In genomic region chr13:80664930-80665329, GRCh38 we compare ENCODE assay signal across 22 cellular contexts.
DNase-seq lines count a peak whose midpoint lies in the region; ATAC-seq and TF ChIP-seq lines count a peak whose summit lies in the region.
"Had no signal": no experiment of that assay in that cellular context is flagged by ENCODE, and none has a peak within 500 bp of the region (broad histone marks: within the 10 kb centered on the region; RNA-seq: fewer than 3 reads in every experiment).

No MANE protein-coding gene starts in this region.

- peak overlapping the region; percentile 11 for H3K4me3 Mint-ChIP-seq in natural killer cell
- no peak overlapping the region for H3K4me3 Mint-ChIP-seq in natural killer cell treated with Interleukin-12 subunit alpha and Interleukin-12 subunit beta and Interleukin-15 and Interleukin-18, amount 100 ng/mL, for 72 hours
- H3K4me3 Mint-ChIP-seq in activated T-cell treated with anti-CD3 and anti-CD28 coated beads, Interleukin-2, amount 50 U/mL, for 4 hours, result no peak overlapping the region
- H3K4me3 Mint-ChIP-seq: CD14-positive monocyte had no signal

- ATAC-seq in natural killer cell (no peak), right lobe of liver (no peak)
- ATAC-seq in natural killer cell treated with Interleukin-12 subunit alpha and Interleukin-12 subunit beta and Interleukin-15 and Interleukin-18, amount 100 ng/mL, for 72 hours, result no peak
- no peak for ATAC-seq in activated T-cell treated with anti-CD3 and anti-CD28 coated beads, Interleukin-2, amount 50 U/mL, for 4 hours
- ATAC-seq: Panc1 had no signal

- no peaks in the 10 kb centered on the region for H3K9me3 ChIP-seq in right lobe of liver

- no peak overlapping the region for H3K27ac Mint-ChIP-seq in natural killer cell
- H3K27ac Mint-ChIP-seq in natural killer cell treated with Interleukin-12 subunit alpha and Interleukin-12 subunit beta and Interleukin-15 and Interleukin-18, amount 100 ng/mL, for 72 hours, result no peak overlapping the region
- H3K27ac Mint-ChIP-seq: CD14-positive monocyte had no signal

- no peak for TF ChIP-seq POLR2A in right lobe of liver (IDR thresholded peaks at IDR 0.05)

- intact Hi-C loops in natural killer cell (cut with micrococcal nuclease) (no loop called here), right lobe of liver (cut with DNase I) (no loop called here)

- H3K9me3 Mint-ChIP-seq in natural killer cell, result peaks cover 0 to 4% of the 10 kb centered on the region in 2 donors
- peaks cover 1% of the 10 kb centered on the region for H3K9me3 Mint-ChIP-seq in natural killer cell treated with Interleukin-12 subunit alpha and Interleukin-12 subunit beta and Interleukin-15 and Interleukin-18, amount 100 ng/mL, for 72 hours
- peaks cover 3% of the 10 kb centered on the region for H3K9me3 Mint-ChIP-seq in activated T-cell treated with anti-CD3 and anti-CD28 coated beads, Interleukin-2, amount 50 U/mL, for 4 hours

- H3K4me1 Mint-ChIP-seq in natural killer cell, result peaks cover 13 to 21% of the 10 kb centered on the region in 2 donors
- peaks cover 11 to 17% of the 10 kb centered on the region in 2 donors for H3K4me1 Mint-ChIP-seq in natural killer cell treated with Interleukin-12 subunit alpha and Interleukin-12 subunit beta and Interleukin-15 and Interleukin-18, amount 100 ng/mL, for 72 hours (ENCODE audit: low read depth in 2 of 2)
- no peaks in the 10 kb centered on the region for H3K4me1 Mint-ChIP-seq in activated T-cell treated with anti-CD3 and anti-CD28 coated beads, Interleukin-2, amount 50 U/mL, for 4 hours (ENCODE audit: low read depth)
- H3K4me1 Mint-ChIP-seq: CD14-positive monocyte had no signal

- H3K36me3 ChIP-seq in right lobe of liver, result no peaks in the 10 kb centered on the region

- H3K4me1 ChIP-seq in right lobe of liver, result no peaks in the 10 kb centered on the region

- peaks cover 11% of the 10 kb centered on the region for H3K36me3 Mint-ChIP-seq in natural killer cell
- H3K36me3 Mint-ChIP-seq in natural killer cell treated with Interleukin-12 subunit alpha and Interleukin-12 subunit beta and Interleukin-15 and Interleukin-18, amount 100 ng/mL, for 72 hours, result peaks cover 4% of the 10 kb centered on the region
- H3K36me3 Mint-ChIP-seq in activated T-cell treated with anti-CD3 and anti-CD28 coated beads, Interleukin-2, amount 50 U/mL, for 4 hours (ENCODE audit: insufficient read depth), result no peaks in the 10 kb centered on the region
- H3K36me3 Mint-ChIP-seq: CD14-positive monocyte had no signal

- DNase-seq in natural killer cell (no peak), astrocyte of the hippocampus (ENCODE audit: low read depth, low spot score) (peak; percentile 1), fibroblast of pulmonary artery (ENCODE audit: low read depth) (peak; percentile 61), pulmonary artery endothelial cell (ENCODE audit: low read depth, low spot score) (peak; percentile 13), HuH-7.5 (ENCODE audit: low spot score) (no peak), right lobe of liver (no peak)
- DNase-seq in natural killer cell treated with Interleukin-12 subunit alpha and Interleukin-12 subunit beta and Interleukin-15 and Interleukin-18, amount 100 ng/mL, for 72 hours (ENCODE audit: low spot score), result no peak
- no peak for DNase-seq in activated T-cell treated with anti-CD3 and anti-CD28 coated beads, Interleukin-2, amount 50 U/mL, for 4 hours
- DNase-seq: AML-193; DMS79; H7; NCI-H1105 treated with DMSO at 0.1 percent for 48 hours; NCI-H2029 treated with DMSO at 0.1 percent for 48 hours; NCI-H345; NCI-H524; NCI-H774; NK-92 treated with Interleukin-12 subunit alpha and Interleukin-12 subunit beta, amount 100 ng/mL, for 24 hours; SIG-M5 had no signal

- TF ChIP-seq CTCF in natural killer cell (IDR thresholded peaks at IDR 0.05), result no peak
- no peak for TF ChIP-seq CTCF in fibroblast of pulmonary artery (IDR thresholded peaks at IDR 0.05; ENCODE audit: low read length, missing control alignments)
- no peak for TF ChIP-seq CTCF in right lobe of liver (IDR thresholded peaks at IDR 0.05)

- no peaks in the 10 kb centered on the region for H3K27me3 ChIP-seq in right lobe of liver

- peaks cover 0 to 4% of the 10 kb centered on the region in 2 donors for H3K27me3 Mint-ChIP-seq in natural killer cell (ENCODE audit: low read depth in 2 of 2)
- no peaks in the 10 kb centered on the region for H3K27me3 Mint-ChIP-seq in natural killer cell treated with Interleukin-12 subunit alpha and Interleukin-12 subunit beta and Interleukin-15 and Interleukin-18, amount 100 ng/mL, for 72 hours
- H3K27me3 Mint-ChIP-seq in activated T-cell treated with anti-CD3 and anti-CD28 coated beads, Interleukin-2, amount 50 U/mL, for 4 hours (ENCODE audit: low read depth), result no peaks in the 10 kb centered on the region

- no peak overlapping the region for H3K27ac ChIP-seq in right lobe of liver
- H3K27ac ChIP-seq: 22Rv1, KMS-11 had no signal

- H3K4me3 ChIP-seq in fibroblast of pulmonary artery (replicated peaks; ENCODE audit: low read depth, low read length) (no peak overlapping the region), right lobe of liver (no peak overlapping the region)

Comparison
In these comparisons a context has a peak if more than half of its experiments do, and no peak if none do; other contexts are left out.
1. DNase-seq: peak in astrocyte of the hippocampus (single experiment), fibroblast of pulmonary artery (single experiment) and pulmonary artery endothelial cell (single experiment); none in natural killer cell (single experiment), natural killer cell treated with Interleukin-12 subunit alpha and Interleukin-12 subunit beta and Interleukin-15 and Interleukin-18, amount 100 ng/mL, for 72 hours (single experiment), HuH-7.5 (single experiment), right lobe of liver (0 of 3) and activated T-cell treated with anti-CD3 and anti-CD28 coated beads, Interleukin-2, amount 50 U/mL, for 4 hours (single experiment).